In the genomic region with DNA sequence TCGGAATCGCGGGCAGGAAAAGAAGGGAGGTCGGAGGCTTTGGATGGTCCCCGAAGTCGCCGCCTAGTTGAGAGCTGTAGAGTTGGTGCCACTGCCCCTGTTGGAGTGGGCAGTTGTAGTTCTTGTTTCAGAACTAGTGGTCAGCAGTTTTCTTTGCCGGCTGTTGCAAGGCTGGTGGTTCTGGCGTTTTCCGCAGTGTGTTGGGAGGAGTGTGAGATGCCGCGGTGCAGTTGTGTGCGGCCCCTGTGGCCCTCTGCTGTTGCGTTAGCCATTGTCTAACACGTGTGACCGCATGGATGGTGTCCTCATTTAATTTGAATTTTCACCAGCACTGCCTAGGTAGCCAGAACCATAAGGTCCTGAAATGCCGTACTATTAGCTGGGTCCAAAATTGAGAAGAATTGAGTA, we compare ENCODE assay signal across 8 cellular contexts. TPM values are rescaled to one million over a fixed set of nuclear protein-coding genes. Genes with fewer than 3 reads are reported as not detected.
DNase-seq lines count a peak whose midpoint lies in the region; ATAC-seq and TF ChIP-seq lines count a peak whose summit lies in the region.

No MANE protein-coding gene starts in this region.

- no peak for TF ChIP-seq POLR2A in Peyer's patch (IDR thresholded peaks at IDR 0.05)

- H3K27ac Mint-ChIP-seq in nephron progenitor cell: peak overlapping the region; percentile 99

- H3K36me3 ChIP-seq in DOHH2 (ENCODE audit: control insufficient read depth, low read length): peaks cover 67% of the 10 kb centered on the region
- H3K36me3 ChIP-seq in Peyer's patch: no peaks in the 10 kb centered on the region

- DNase-seq in Peyer's patch (no peak), epithelial cell of prostate (ENCODE audit: low read depth, low spot score) (no peak), nephron progenitor cell (no peak), cerebellum (ENCODE audit: low spot score) (no peak), NCI-H1417 treated with DMSO at 0.1 percent for 48 hours (lab: John Stamatoyannopoulos, UW) (no peak)

- peaks cover 15% of the 10 kb centered on the region for H3K36me3 Mint-ChIP-seq in nephron progenitor cell (ENCODE audit: low read depth)

- peak overlapping the region; percentile 96 for H3K4me3 Mint-ChIP-seq in nephron progenitor cell

- no peaks in the 10 kb centered on the region for H3K9me3 ChIP-seq in DOHH2 (ENCODE audit: control insufficient read depth, insufficient read depth, low read length)
- H3K9me3 ChIP-seq in Peyer's patch: no peaks in the 10 kb centered on the region

- H3K9me2 ChIP-seq in DOHH2 (replicated peaks; ENCODE audit: control insufficient read depth, low read length): no peaks in the 10 kb centered on the region

- H3K4me1 Mint-ChIP-seq in nephron progenitor cell: peaks cover 68% of the 10 kb centered on the region

- no peaks in the 10 kb centered on the region for H3F3A ChIP-seq in DOHH2 (ENCODE audit: control insufficient read depth, insufficient read depth)

- no peak overlapping the region for H3K27ac ChIP-seq in DOHH2 (ENCODE audit: low read depth, low read length)
- H3K27ac ChIP-seq in Peyer's patch: peak overlapping the region; percentile 98 to 100 (median 98)
- H3K27ac ChIP-seq in epithelial cell of prostate: peak overlapping the region; percentile 89

- no peaks in the 10 kb centered on the region for H3K9me3 Mint-ChIP-seq in nephron progenitor cell

- peaks cover 53% of the 10 kb centered on the region for H4K20me1 ChIP-seq in DOHH2 (ENCODE audit: control insufficient read depth, insufficient read depth, low read depth, low read length)

- ATAC-seq in HG03439 (IDR thresholded peaks at IDR 0.05; ENCODE audit: unreplicated experiment): no peak
- ATAC-seq in HG02938 (IDR thresholded peaks at IDR 0.05; ENCODE audit: unreplicated experiment): no peak

- H3K4me3 ChIP-seq in DOHH2 (ENCODE audit: low read length): peak overlapping the region; percentile 95
- H3K4me3 ChIP-seq in Peyer's patch: peak overlapping the region; percentile 73 to 99 (median 89)

- no peaks in the 10 kb centered on the region for H3K27me3 Mint-ChIP-seq in nephron progenitor cell (ENCODE audit: low read depth, poor library complexity)

- no peaks in the 10 kb centered on the region; the same call in 1 of the 2 replicates for H3K27me3 ChIP-seq in DOHH2 (ENCODE audit: control insufficient read depth, low read length)
- no peaks in the 10 kb centered on the region for H3K27me3 ChIP-seq in Peyer's patch

- TF ChIP-seq CTCF in DOHH2 (IDR thresholded peaks at IDR 0.05; ENCODE audit: low read depth, low read length, poor library complexity, severe bottlenecking) (no peak), Peyer's patch (IDR thresholded peaks at IDR 0.05) (no peak), nephron progenitor cell (IDR thresholded peaks at IDR 0.05) (no peak)

- H3K4me2 ChIP-seq in DOHH2 (ENCODE audit: low read length): peak overlapping the region; percentile 90

- peaks cover 94% of the 10 kb centered on the region for H3K79me2 ChIP-seq in DOHH2 (ENCODE audit: control insufficient read depth, low read length)

- H3K4me1 ChIP-seq in DOHH2 (ENCODE audit: control insufficient read depth, low read length): peaks cover 32% of the 10 kb centered on the region
- peaks cover 11 to 68% (median 49%) of the 10 kb centered on the region in 4 donors for H3K4me1 ChIP-seq in Peyer's patch

RNA-seq across cellular contexts. Expression of a gene that starts 1.4 kb away (rescaled TPM):
- 100 to 1,000 TPM; 243 to 434 (median 392) TPM for total RNA-seq in Peyer's patch
- 102 TPM for total RNA-seq in cerebellum

RNA-seq across cellular contexts. Expression of a gene that starts 19.2 kb away (rescaled TPM):
- total RNA-seq in Peyer's patch (10 to 100 TPM in 3 of 4 donors, 1 to 10 TPM in 1; 6.0 to 19.8 (median 16.2) TPM), cerebellum (4.5 TPM)

RNA-seq across cellular contexts. Expression of a gene that starts 25.2 kb away (rescaled TPM):
- total RNA-seq in Peyer's patch: 10 to 100 TPM; 70.1 to 99.6 (median 80.8) TPM
- total RNA-seq in cerebellum: 27.8 TPM

RNA-seq across cellular contexts. Expression of a gene that starts 56.2 kb away (rescaled TPM):
- total RNA-seq in Peyer's patch (100 to 1,000 TPM; 206 to 232 (median 224) TPM), cerebellum (94.1 TPM)
